Comparison of ENCODE assay signal across 16 cellular contexts in the genomic region with DNA sequence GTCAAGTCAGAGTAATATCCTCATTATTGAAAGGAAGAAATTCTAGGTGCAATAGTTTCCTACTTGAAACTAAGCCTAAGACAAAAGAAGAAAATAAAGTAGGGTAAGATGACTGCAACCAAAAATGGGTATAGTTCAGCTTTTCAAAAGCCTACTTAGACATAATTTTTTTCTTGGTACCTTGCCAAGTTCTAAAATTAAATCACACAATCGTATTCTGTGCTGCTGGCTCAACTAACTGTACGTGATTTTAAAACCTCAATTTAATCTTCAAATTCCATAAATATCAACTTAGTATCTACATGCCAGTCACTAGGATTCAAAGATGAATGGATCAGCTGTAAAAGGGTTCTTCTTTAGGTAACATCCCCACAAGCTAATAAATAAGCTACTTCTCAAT. TPM values are rescaled to one million over a fixed set of nuclear protein-coding genes. Genes with fewer than 3 reads are reported as not detected.
DNase-seq lines count a peak whose midpoint lies in the region; ATAC-seq and TF ChIP-seq lines count a peak whose summit lies in the region.
"Had no signal": no experiment of that assay in that cellular context is flagged by ENCODE, and none has a peak within 500 bp of the region (broad histone marks: within the 10 kb centered on the region; RNA-seq: fewer than 3 reads in every experiment).

No MANE protein-coding gene starts in this region.

- H3K4me3 ChIP-seq in A673 (ENCODE audit: low read depth, low read length, poor library complexity, severe bottlenecking) (no peak overlapping the region), MG63 (no peak overlapping the region)
- H3K4me3 ChIP-seq: BLaER1, GM12878 had no signal

- peaks cover 13% of the 10 kb centered on the region for H3K4me1 Mint-ChIP-seq in CD4-positive, alpha-beta T cell (ENCODE audit: low read depth)
- peaks cover 16% of the 10 kb centered on the region for H3K4me1 Mint-ChIP-seq in central memory CD8-positive, alpha-beta T cell
- peaks cover 4% of the 10 kb centered on the region for H3K4me1 Mint-ChIP-seq in memory B cell
- H3K4me1 Mint-ChIP-seq: H9 had no signal

- DNase-seq in A673 (ENCODE audit: low spot score) (peak; percentile 9), memory B cell (ENCODE audit: low spot score in 2 of 2) (no peak), AG20443 (ENCODE audit: low spot score) (no peak), MG63 (no peak)
- DNase-seq in CD4-positive, alpha-beta T cell = no peak
- DNase-seq in central memory CD8-positive, alpha-beta T cell (ENCODE audit: low spot score in 2 of 2) = no peak
- no peak for DNase-seq in stimulated activated CD4-positive, alpha-beta T cell treated with anti-CD3 and anti-CD28 coated beads, Interleukin-2, amount 100 ng/mL, for 24 hours
- DNase-seq: DMS53, H9, NCI-H1436 treated with DMSO at 0.1 percent for 48 hours, NCI-H2081, NCI-H226, NCI-H526 treated with DMSO at 0.1 percent for 48 hours, PC-3 had no signal

- no peak for ATAC-seq in CD4-positive, alpha-beta T cell (ENCODE audit: poor library complexity)
- ATAC-seq in central memory CD8-positive, alpha-beta T cell (replicated peaks; ENCODE audit: extremely low read depth, poor library complexity, severe bottlenecking) = no peak
- ATAC-seq in memory B cell (ENCODE audit: low read depth) = no peak
- ATAC-seq: GM12878, PC-3 had no signal

- H3K9me3 ChIP-seq in A673 (ENCODE audit: low read depth, low read length, poor library complexity, severe bottlenecking) (no peaks in the 10 kb centered on the region), MG63 (no peaks in the 10 kb centered on the region)
- H3K9me3 ChIP-seq in CD4-positive, alpha-beta T cell (ENCODE audit: control insufficient read depth, low read length) = no peaks in the 10 kb centered on the region
- H3K9me3 ChIP-seq: BLaER1 had no signal

- BruUV-seq in A673 (replicated peaks; lab: Mats Ljungman, UMichigan) = no TSS peak

- CTCF ChIA-PET in A673 (lab: Charles Lee) = no interaction called here
- CTCF ChIA-PET in CD4-positive, alpha-beta T cell (lab: Charles Lee) = no interaction called here

- no peak for TF ChIP-seq CTCF in A673 (conservative IDR thresholded peaks at IDR 0.05; ENCODE audit: low read depth, low read length)
- TF ChIP-seq CTCF in CD4-positive, alpha-beta T cell (IDR thresholded peaks at IDR 0.05) = no peak

- H3K36me3 ChIP-seq in A673 (ENCODE audit: insufficient read depth, low read length, poor library complexity, severe bottlenecking) = peaks cover 32% of the 10 kb centered on the region
- peaks cover 54% of the 10 kb centered on the region for H3K36me3 ChIP-seq in MG63

- peaks cover 17% of the 10 kb centered on the region for H3K4me1 ChIP-seq in A673 (ENCODE audit: insufficient read depth, low read length, poor library complexity, severe bottlenecking)
- H3K4me1 ChIP-seq: BLaER1 had no signal

- intact Hi-C loops in A673 (cut with micrococcal nuclease; ENCODE audit: unreplicated experiment) = no loop called here
- intact Hi-C loops in CD4-positive, alpha-beta T cell (cut with DNase I, micrococcal nuclease) = no loop called here

- no peaks in the 10 kb centered on the region for H3K27me3 ChIP-seq in A673 (replicated peaks; ENCODE audit: insufficient read depth, low read depth, low read length, poor library complexity)
- no peaks in the 10 kb centered on the region for H3K27me3 ChIP-seq in CD4-positive, alpha-beta T cell (ENCODE audit: control insufficient read depth, insufficient read depth, low read length)
- no peaks in the 10 kb centered on the region for H3K27me3 ChIP-seq in MG63
- H3K27me3 ChIP-seq: BLaER1 had no signal

- H3K27ac ChIP-seq in A673 (ENCODE audit: low read depth, low read length, poor library complexity, severe bottlenecking) = peak overlapping the region; percentile 15
- no peak overlapping the region for H3K27ac ChIP-seq in CD4-positive, alpha-beta T cell (ENCODE audit: low read depth, low read length)
- H3K27ac ChIP-seq: BLaER1 had no signal

- H3K27ac Mint-ChIP-seq in CD4-positive, alpha-beta T cell = peak overlapping the region; percentile 20
- H3K27ac Mint-ChIP-seq in central memory CD8-positive, alpha-beta T cell (ENCODE audit: low read depth) = peak overlapping the region; percentile 44
- H3K27ac Mint-ChIP-seq in memory B cell = peak overlapping the region; percentile 24
- H3K27ac Mint-ChIP-seq: H9 had no signal

- H3K9me3 Mint-ChIP-seq in CD4-positive, alpha-beta T cell = no peaks in the 10 kb centered on the region
- H3K9me3 Mint-ChIP-seq in central memory CD8-positive, alpha-beta T cell = no peaks in the 10 kb centered on the region
- no peaks in the 10 kb centered on the region for H3K9me3 Mint-ChIP-seq in memory B cell
- H3K9me3 Mint-ChIP-seq: H9 had no signal

- no peak overlapping the region for H3K4me3 Mint-ChIP-seq in CD4-positive, alpha-beta T cell
- H3K4me3 Mint-ChIP-seq in central memory CD8-positive, alpha-beta T cell = no peak overlapping the region
- H3K4me3 Mint-ChIP-seq in memory B cell = no peak overlapping the region
- H3K4me3 Mint-ChIP-seq: H9 had no signal

- H3K27me3 Mint-ChIP-seq in CD4-positive, alpha-beta T cell = no peaks in the 10 kb centered on the region
- no peaks in the 10 kb centered on the region for H3K27me3 Mint-ChIP-seq in central memory CD8-positive, alpha-beta T cell
- H3K27me3 Mint-ChIP-seq in memory B cell = no peaks in the 10 kb centered on the region

- H3K36me3 Mint-ChIP-seq in CD4-positive, alpha-beta T cell (ENCODE audit: low read depth) = peaks cover 77% of the 10 kb centered on the region
- peaks cover 41% of the 10 kb centered on the region for H3K36me3 Mint-ChIP-seq in central memory CD8-positive, alpha-beta T cell (ENCODE audit: insufficient read depth)
- H3K36me3 Mint-ChIP-seq in memory B cell = peaks cover 24% of the 10 kb centered on the region

- POLR2A ChIA-PET in A673 (lab: Charles Lee; ENCODE audit: low non-redundant PET) = no interaction called here
- POLR2A ChIA-PET in CD4-positive, alpha-beta T cell (lab: Charles Lee) = no interaction called here

RNA-seq across cellular contexts. Expression of a gene that starts 56.9 kb away (rescaled TPM):
- total RNA-seq in A673 (2021) = 105 and 121 TPM in 2 replicates
- total RNA-seq in CD4-positive, alpha-beta T cell = 100 to 1,000 TPM; 205 to 213 TPM
- total RNA-seq in MG63 (2014; rRNA removed; shearing (Covaris generic); ENCODE audit: low replicate concordance) = 57.2 and 78.3 TPM in 2 replicates
